Comparison of ENCODE assay signal across 35 cellular contexts in genomic region chr7:107492875-107493274, GRCh38. TPM values are rescaled to one million over a fixed set of nuclear protein-coding genes. Genes with fewer than 3 reads are reported as not detected.
"Had no signal": no experiment of that assay in that cellular context is flagged by ENCODE, and none has a peak within 500 bp of the region (broad histone marks: within the 10 kb centered on the region; RNA-seq: fewer than 3 reads in every experiment).

No MANE protein-coding gene starts in this region.

- H3K4me3 ChIP-seq: adrenal gland, ascending aorta, body of pancreas, breast epithelium, cardiac muscle cell had no signal

- ATAC-seq: activated naive CD4-positive, alpha-beta T cell treated with anti-CD3 and anti-CD28 coated beads, Interleukin-2, amount 50 U/mL, for 72 hours; activated naive CD8-positive, alpha-beta T cell treated with anti-CD3 and anti-CD28 coated beads, Interleukin-2, amount 50 U/mL, for 24 hours; activated T-cell treated with anti-CD3 and anti-CD28 coated beads, Interleukin-2, amount 50 U/mL, for 4 hours; activated T-cell treated with anti-CD3 and anti-CD28 coated beads, Interleukin-2, amount 50 U/mL, for 72 hours; activated T-helper 17 cell treated with anti-CD3 and anti-CD28 coated beads, Interleukin-2, amount 50 U/mL, for 72 hours; body of pancreas had no signal

- H3K9me3 ChIP-seq: adrenal gland, ascending aorta, body of pancreas, breast epithelium had no signal

- H3K4me1 ChIP-seq: adrenal gland, ascending aorta, breast epithelium had no signal

- H3K27ac ChIP-seq: adrenal gland, ascending aorta, body of pancreas, brain microvascular endothelial cell, breast epithelium, cardiac muscle cell had no signal

- H3K36me3 ChIP-seq: adrenal gland, ascending aorta, brain microvascular endothelial cell, breast epithelium, cardiac muscle cell had no signal

- H3K27me3 ChIP-seq: adrenal gland, ascending aorta, body of pancreas, brain microvascular endothelial cell, breast epithelium, cardiac muscle cell had no signal

- DNase-seq: activated effector memory CD4-positive, alpha-beta T cell treated with anti-CD3 and anti-CD28 coated beads, Interleukin-2, amount 50 U/mL, for 16 hours; activated effector memory CD4-positive, alpha-beta T cell treated with Interleukin-2 at 50 U/mL for 16 hours; activated gamma-delta T cell; activated gamma-delta T cell treated with Interleukin-2 at 50 U/mL for 16 hours; activated naive CD4-positive, alpha-beta T cell; activated naive CD4-positive, alpha-beta T cell treated with anti-CD3 and anti-CD28 coated beads for 36 hours; activated naive CD4-positive, alpha-beta T cell treated with anti-CD3 and anti-CD28 coated beads, Interleukin-2, amount 10 ng/mL, durations not matched to agents 7 days and 5 days; activated naive CD4-positive, alpha-beta T cell treated with anti-CD3 and anti-CD28 coated beads, Interleukin-2, amount 50 U/mL, for 16 hours; activated naive CD4-positive, alpha-beta T cell treated with Interleukin-2 at 50 U/mL for 16 hours; activated naive CD8-positive, alpha-beta T cell treated with anti-CD3 and anti-CD28 coated beads for 36 hours; activated naive CD8-positive, alpha-beta T cell treated with anti-CD3 and anti-CD28 coated beads, Interleukin-2, amount 10 ng/mL, durations not matched to agents 7 days and 5 days; activated naive CD8-positive, alpha-beta T cell treated with anti-CD3 and anti-CD28 coated beads, Interleukin-2, amount 50 U/mL, for 24 hours; activated T-cell treated with anti-CD3 and anti-CD28 coated beads, Interleukin-2, amount 50 U/mL, for 1 hour; activated T-cell treated with anti-CD3 and anti-CD28 coated beads, Interleukin-2, amount 50 U/mL, for 24 hours; activated T-cell treated with anti-CD3 and anti-CD28 coated beads, Interleukin-2, amount 50 U/mL, for 4 hours; activated T-cell treated with anti-CD3 and anti-CD28 coated beads, Interleukin-2, amount 50 U/mL, for 48 hours; activated T-cell treated with anti-CD3 and anti-CD28 coated beads, Interleukin-2, amount 50 U/mL, for 72 hours; adrenal gland; amniotic stem cell; amygdala; anterior cingulate cortex; aorta; body of pancreas; brain microvascular endothelial cell; caudate nucleus; central memory CD4-positive, alpha-beta T cell; cerebellar nuclear complex had no signal

RNA-seq across cellular contexts. Expression of gene GPR22, which starts 23.0 kb away (rescaled TPM):
- total RNA-seq: activated naive CD4-positive, alpha-beta T cell treated with anti-CD3 and anti-CD28 coated beads for 36 hours; activated naive CD4-positive, alpha-beta T cell treated with anti-CD3 and anti-CD28 coated beads, Interleukin-2, amount 50 U/mL, for 72 hours; activated naive CD8-positive, alpha-beta T cell treated with anti-CD3 and anti-CD28 coated beads for 36 hours; activated naive CD8-positive, alpha-beta T cell treated with anti-CD3 and anti-CD28 coated beads, Interleukin-2, amount 10 ng/mL, durations not matched to agents 7 days and 5 days; activated T-cell treated with anti-CD3 and anti-CD28 coated beads, Interleukin-2, amount 50 U/mL, for 4 hours; activated T-cell treated with anti-CD3 and anti-CD28 coated beads, Interleukin-2, amount 50 U/mL, for 72 hours; activated T-helper 1 cell treated with anti-CD3 and anti-CD28 coated beads, Interleukin-12 subunit alpha, Interleukin-12 subunit beta, Interleukin-2, Interleukin-4 antibody, amounts not matched to agents 30 ng/mL and 10 ng/mL and 1 ng/mL, durations not matched to agents 14 hours and 24 hours and 36 hours; activated T-helper 17 cell treated with anti-CD3 and anti-CD28 coated beads, Interleukin-2, amount 50 U/mL, for 72 hours; activated T-helper 2 cell treated with anti-CD3 and anti-CD28 coated beads, Interferon-gamma antibody, Interleukin-2, Interleukin-4, amounts not matched to agents 10 μg/mL and 5 μg/mL and 100 μg/mL, durations not matched to agents 14 hours and 24 hours and 36 hours; aorta; ascending aorta; astrocyte; body of pancreas; breast epithelium had no signal
